25 cellular contexts compared by ENCODE assay signal in the genomic region with DNA sequence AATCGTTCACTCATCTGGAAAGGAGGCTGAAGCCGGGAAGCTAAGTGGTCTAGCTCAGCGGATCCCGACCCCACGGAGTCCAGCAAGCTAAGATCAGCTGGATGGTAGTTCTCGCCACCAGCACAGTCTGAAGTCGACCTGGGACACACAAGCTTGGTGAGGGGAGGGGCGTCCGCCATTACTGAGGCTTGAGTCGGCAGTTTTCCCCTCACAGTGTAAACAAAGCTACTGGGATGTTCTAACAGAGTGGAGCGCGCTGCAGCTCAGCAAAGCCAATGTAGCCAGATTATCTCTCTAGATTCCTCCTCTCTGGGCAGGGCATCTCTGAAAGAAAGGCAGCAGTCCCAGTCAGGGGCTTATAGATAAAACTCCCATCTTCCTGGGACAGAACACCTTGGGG.
A peak's percentile ranks its signal among the peaks of the same experiment; 100 is the strongest.
DNase-seq lines count a peak whose midpoint lies in the region; ATAC-seq, FAIRE-seq and TF ChIP-seq lines count a peak whose summit lies in the region.
"Had no signal": no experiment of that assay in that cellular context is flagged by ENCODE, and none has a peak within 500 bp of the region (broad histone marks: within the 10 kb centered on the region; RNA-seq: fewer than 3 reads in every experiment).

No MANE protein-coding gene starts in this region.

- H3K9ac ChIP-seq in K562 (ENCODE audit: insufficient read depth in 1 of 2, low read depth in 2 of 2, low read length in 2 of 2): no peak overlapping the region
- no peak overlapping the region for H3K9ac ChIP-seq in neural progenitor cell
- H3K9ac ChIP-seq: BLaER1 had no signal

- H3K79me2 ChIP-seq in K562 (ENCODE audit: control insufficient read depth, insufficient read depth, low read length) (no peaks in the 10 kb centered on the region), neural progenitor cell (ENCODE audit: low read depth) (no peaks in the 10 kb centered on the region)

- no peak for TF ChIP-seq EP300 in K562 (IDR thresholded peaks at IDR 0.05; ENCODE audit: low read length)

- no TSS peak for BruUV-seq in K562 (replicated peaks; lab: Mats Ljungman, UMichigan)

- CTCF ChIA-PET in K562 (lab: Yijun Ruan, JAX; ENCODE audit: low intra/inter-chr PET ratio): no interaction called here
- CTCF ChIA-PET in activated naive CD4-positive, alpha-beta T cell treated with anti-CD3 and anti-CD28 coated beads, Interleukin-2, amount 10 ng/mL, durations not matched to agents 7 days and 5 days (lab: Charles Lee): no interaction called here

- H3K36me3 Mint-ChIP-seq in neural progenitor cell: peaks cover 2% of the 10 kb centered on the region
- H3K36me3 Mint-ChIP-seq in activated naive CD4-positive, alpha-beta T cell treated with anti-CD3 and anti-CD28 coated beads, Interleukin-2, amount 10 ng/mL, durations not matched to agents 7 days and 5 days: no peaks in the 10 kb centered on the region
- H3K36me3 Mint-ChIP-seq: CD4-positive, CD25-positive, alpha-beta regulatory T cell; CD8-positive, alpha-beta T cell had no signal

- peaks cover 24% of the 10 kb centered on the region for H3K9me3 Mint-ChIP-seq in neural progenitor cell
- H3K9me3 Mint-ChIP-seq in activated naive CD4-positive, alpha-beta T cell treated with anti-CD3 and anti-CD28 coated beads, Interleukin-2, amount 10 ng/mL, durations not matched to agents 7 days and 5 days: peaks cover 5% of the 10 kb centered on the region
- H3K9me3 Mint-ChIP-seq: HFFc6 had no signal

- POLR2A ChIA-PET in K562 (lab: Yijun Ruan, JAX): no interaction called here

- H3K4me2 ChIP-seq in K562 (ENCODE audit: insufficient read depth, low read length) (peak overlapping the region; percentile 41), neural progenitor cell (no peak overlapping the region)
- H3K4me2 ChIP-seq: BLaER1, GM23338 had no signal

- no peak for TF ChIP-seq RAD21 in K562 (CRISPR knock-in tag; conservative IDR thresholded peaks at IDR 0.05 in 1 of 2, IDR thresholded peaks at IDR 0.05 in 1 of 2)

- H3F3A ChIP-seq in neural progenitor cell (ENCODE audit: low read depth): no peaks in the 10 kb centered on the region

- peak overlapping the region; percentile 66 for H2AFZ ChIP-seq in K562 (ENCODE audit: low read depth, low read length)
- peak overlapping the region; percentile 68 for H2AFZ ChIP-seq in neural progenitor cell (replicated peaks)
- H2AFZ ChIP-seq: GM23338 had no signal

- no peak overlapping the region for H3K4me3 ChIP-seq in K562
- H3K4me3 ChIP-seq in neural progenitor cell: no peak overlapping the region
- H3K4me3 ChIP-seq: BLaER1, GM23338, HAP-1 had no signal

- H3K9me3 ChIP-seq in K562 (replicated peaks; ENCODE audit: control insufficient read depth, insufficient read depth, low read depth, low read length) (no peaks in the 10 kb centered on the region), neural progenitor cell (ENCODE audit: low read depth) (no peaks in the 10 kb centered on the region)
- H3K9me3 ChIP-seq: Caco-2, HAP-1 had no signal

- H3K4me1 ChIP-seq in K562 (replicated peaks in 1 of 2; ENCODE audit: control insufficient read depth in 2 of 2, insufficient read depth in 2 of 2, low read length in 2 of 2) (no peaks in the 10 kb centered on the region; a peak in 1 of 5 replicates), neural progenitor cell (no peaks in the 10 kb centered on the region)
- H3K4me1 ChIP-seq: Caco-2, HAP-1 had no signal

- H3K27ac Mint-ChIP-seq in neural progenitor cell: no peak overlapping the region
- no peak overlapping the region for H3K27ac Mint-ChIP-seq in activated naive CD4-positive, alpha-beta T cell treated with anti-CD3 and anti-CD28 coated beads, Interleukin-2, amount 10 ng/mL, durations not matched to agents 7 days and 5 days
- H3K27ac Mint-ChIP-seq: B cell; CD4-positive, CD25-positive, alpha-beta regulatory T cell; CD8-positive, alpha-beta T cell; GM23338; HFFc6 had no signal

- no peak overlapping the region for H3K4me3 Mint-ChIP-seq in neural progenitor cell
- H3K4me3 Mint-ChIP-seq in activated naive CD4-positive, alpha-beta T cell treated with anti-CD3 and anti-CD28 coated beads, Interleukin-2, amount 10 ng/mL, durations not matched to agents 7 days and 5 days: no peak overlapping the region
- H3K4me3 Mint-ChIP-seq: B cell; CD4-positive, CD25-positive, alpha-beta regulatory T cell; CD8-positive, alpha-beta T cell; GM23338; HFFc6 had no signal

- no peaks in the 10 kb centered on the region for H3K9me1 ChIP-seq in K562 (ENCODE audit: control insufficient read depth, insufficient read depth, low read length)

- in situ Hi-C loops in K562 (cut with MboI): no loop called here

- TF ChIP-seq POLR2A in K562 (conservative IDR thresholded peaks at IDR 0.05): no peak

- ATAC-seq in K562: peak; percentile 68
- ATAC-seq: CD8-positive, alpha-beta T cell; GM23338 had no signal

- DNase-seq in DMS53 (lab: John Stamatoyannopoulos, UW): peak; percentile 30
- DNase-seq in DMS53 treated with DMSO at 0.1 percent for 48 hours (lab: John Stamatoyannopoulos, UW; ENCODE audit: unreplicated experiment): no peak
- DNase-seq in K562 (ENCODE audit: extremely low read depth in 1 of 4, low spot score in 3 of 4): peak in 1 of 4 experiments; percentile 31
- DNase-seq in glomerular visceral epithelial cell (ENCODE audit: extremely low spot score): peak; percentile 18
- no peak for DNase-seq in neural progenitor cell (ENCODE audit: low spot score)
- DNase-seq in HuH-7.5 (ENCODE audit: low spot score): no peak
- no peak for DNase-seq in activated naive CD4-positive, alpha-beta T cell treated with anti-CD3 and anti-CD28 coated beads, Interleukin-2, amount 10 ng/mL, durations not matched to agents 7 days and 5 days
- DNase-seq in stimulated activated CD4-positive, alpha-beta T cell treated with anti-CD3 and anti-CD28 coated beads, Interleukin-2, amount 100 ng/mL, for 24 hours: no peak
- DNase-seq: Caco-2; CD4-positive, CD25-positive, alpha-beta regulatory T cell; CD8-positive, alpha-beta T cell; DMS153; DMS79 treated with DMSO at 0.1 percent for 48 hours; GF-D8; HFFc6 had no signal

- H3K36me3 ChIP-seq in K562 (ENCODE audit: control insufficient read depth, insufficient read depth, low read length): no peaks in the 10 kb centered on the region
- H3K36me3 ChIP-seq in neural progenitor cell: no peaks in the 10 kb centered on the region
- H3K36me3 ChIP-seq: BLaER1, HAP-1 had no signal

- peaks cover 2% of the 10 kb centered on the region for H3K27me3 Mint-ChIP-seq in neural progenitor cell (ENCODE audit: insufficient read depth, low read depth)
- no peaks in the 10 kb centered on the region for H3K27me3 Mint-ChIP-seq in activated naive CD4-positive, alpha-beta T cell treated with anti-CD3 and anti-CD28 coated beads, Interleukin-2, amount 10 ng/mL, durations not matched to agents 7 days and 5 days

- intact Hi-C loops in K562 (cut with micrococcal nuclease): no loop called here

- 10% methylated on average over 12 of the region's 12 CpGs for WGBS in K562 (ENCODE audit: insufficient coverage, low coverage, missing lambda C conversion rate)

- TF ChIP-seq CTCF in K562 (IDR thresholded peaks at IDR 0.05 in 2 of 3, conservative IDR thresholded peaks at IDR 0.05 in 1 of 3; ENCODE audit: insufficient read depth in 2 of 3, low read depth in 1 of 3, low read length in 3 of 3): no peak
- TF ChIP-seq CTCF in neural progenitor cell (IDR thresholded peaks at IDR 0.05): no peak

- H3K27ac ChIP-seq in K562 (ENCODE audit: extremely low read depth, low read depth, low read length) (no peak overlapping the region), neural progenitor cell (no peak overlapping the region)
- H3K27ac ChIP-seq: 22Rv1, BLaER1, C4-2B had no signal

- H3K27me3 ChIP-seq in K562 (ENCODE audit: control insufficient read depth in 2 of 2, insufficient read depth in 2 of 2, low read length in 2 of 2): no peaks in the 10 kb centered on the region
- no peaks in the 10 kb centered on the region for H3K27me3 ChIP-seq in neural progenitor cell
- H3K27me3 ChIP-seq: BLaER1 had no signal

- no peaks in the 10 kb centered on the region for H3K4me1 Mint-ChIP-seq in neural progenitor cell
- no peaks in the 10 kb centered on the region for H3K4me1 Mint-ChIP-seq in activated naive CD4-positive, alpha-beta T cell treated with anti-CD3 and anti-CD28 coated beads, Interleukin-2, amount 10 ng/mL, durations not matched to agents 7 days and 5 days
- H3K4me1 Mint-ChIP-seq: B cell; CD4-positive, CD25-positive, alpha-beta regulatory T cell; GM23338 had no signal

- H4K20me1 ChIP-seq in K562 (replicated peaks; ENCODE audit: control insufficient read depth, insufficient read depth, low read length) (no peaks in the 10 kb centered on the region), neural progenitor cell (ENCODE audit: low read depth) (no peaks in the 10 kb centered on the region)
- H4K20me1 ChIP-seq: BLaER1 had no signal

- no peak for FAIRE-seq in K562 (lab: Jason Lieb, UNC)
- FAIRE-seq: A204.1, GM12891, GM18507, H54 had no signal

TF ChIP-seq in K562, 482 proteins besides CTCF, POLR2A, EP300 and RAD21 (continues in another document):
- TF ChIP-seq ZNF175 (CRISPR knock-in tag; IDR thresholded peaks at IDR 0.05; ENCODE audit: low read depth) (no peak), CBFA2T3 (IDR thresholded peaks at IDR 0.05) (peak; percentile 34; the same call in 1 of the 2 replicates), ESRRA (IDR thresholded peaks at IDR 0.05; ENCODE audit: borderline replicate concordance, low read depth) (no peak), DACH1 (IDR thresholded peaks at IDR 0.05; ENCODE audit: partially characterized antibody) (no peak), ZNF3 (CRISPR knock-in tag; IDR thresholded peaks at IDR 0.05) (no peak), NBN (IDR thresholded peaks at IDR 0.05; ENCODE audit: low read depth) (no peak), SMARCB1 (IDR thresholded peaks at IDR 0.05; ENCODE audit: insufficient read length, low read depth) (no peak), JUNB (CRISPR knock-in tag; conservative IDR thresholded peaks at IDR 0.05) (no peak), PHF8 (IDR thresholded peaks at IDR 0.05; ENCODE audit: borderline replicate concordance, low read length) (no peak)
- TF ChIP-seq, protein P1, sequence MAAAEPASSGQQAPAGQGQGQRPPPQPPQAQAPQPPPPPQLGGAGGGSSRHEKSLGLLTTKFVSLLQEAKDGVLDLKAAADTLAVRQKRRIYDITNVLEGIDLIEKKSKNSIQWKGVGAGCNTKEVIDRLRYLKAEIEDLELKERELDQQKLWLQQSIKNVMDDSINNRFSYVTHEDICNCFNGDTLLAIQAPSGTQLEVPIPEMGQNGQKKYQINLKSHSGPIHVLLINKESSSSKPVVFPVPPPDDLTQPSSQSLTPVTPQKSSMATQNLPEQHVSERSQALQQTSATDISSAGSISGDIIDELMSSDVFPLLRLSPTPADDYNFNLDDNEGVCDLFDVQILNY (CRISPR knock-in tag; IDR thresholded peaks at IDR 0.05): no peak
- TF ChIP-seq, protein P2, sequence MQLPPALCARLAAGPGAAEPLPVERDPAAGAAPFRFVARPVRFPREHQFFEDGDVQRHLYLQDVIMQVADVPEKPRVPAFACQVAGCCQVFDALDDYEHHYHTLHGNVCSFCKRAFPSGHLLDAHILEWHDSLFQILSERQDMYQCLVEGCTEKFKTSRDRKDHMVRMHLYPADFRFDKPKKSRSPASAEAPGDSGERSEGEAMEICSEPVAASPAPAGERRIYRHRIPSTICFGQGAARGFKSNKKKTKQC (CRISPR knock-in tag; IDR thresholded peaks at IDR 0.05): no peak

Comparison
In these comparisons a context has a peak if more than half of its experiments do, and no peak if none do; other contexts are left out.
1. DNase-seq: peak in DMS53 (single experiment) and glomerular visceral epithelial cell (single experiment); none in DMS53 treated with DMSO at 0.1 percent for 48 hours (single experiment), neural progenitor cell (single experiment), HuH-7.5 (single experiment), activated naive CD4-positive, alpha-beta T cell treated with anti-CD3 and anti-CD28 coated beads, Interleukin-2, amount 10 ng/mL, durations not matched to agents 7 days and 5 days (single experiment) and stimulated activated CD4-positive, alpha-beta T cell treated with anti-CD3 and anti-CD28 coated beads, Interleukin-2, amount 100 ng/mL, for 24 hours (0 of 2).